In genomic region chr3:112512320-112512719, GRCh38 we compare ENCODE assay signal across 18 cellular contexts. TPM values are rescaled to one million over a fixed set of nuclear protein-coding genes. Genes with fewer than 3 reads are reported as not detected.
"Had no signal": no experiment of that assay in that cellular context is flagged by ENCODE, and none has a peak within 500 bp of the region (broad histone marks: within the 10 kb centered on the region; RNA-seq: fewer than 3 reads in every experiment).

No MANE protein-coding gene starts in this region.

- H3K36me3 ChIP-seq: left lung, tibial artery had no signal

- H3K4me1 ChIP-seq: left lung had no signal

- H3K9me3 ChIP-seq: tibial artery had no signal

- ATAC-seq: left lung; naive thymus-derived CD8-positive, alpha-beta T cell; stimulated activated naive B cell treated with anti-CD40 and anti-IgM and Interleukin-4, amounts not matched to agents 10 μg/mL and 1 μg/mL and 100 μg/mL, for 72 hours had no signal

- DNase-seq: activated CD4-positive, alpha-beta T cell treated with anti-CD3 and anti-CD28 coated beads for 1 hour; activated CD4-positive, alpha-beta T cell treated with anti-CD3 and anti-CD28 coated beads, Interleukin-2, amount 50 U/mL, for 4 hours; activated naive CD4-positive, alpha-beta T cell treated with anti-CD3 and anti-CD28 coated beads for 36 hours; activated T-cell treated with anti-CD3 and anti-CD28 coated beads for 4 hours; kidney; left lung; naive thymus-derived CD8-positive, alpha-beta T cell; posterior cingulate gyrus; stimulated activated CD4-positive, alpha-beta T cell treated with anti-CD3 and anti-CD28 coated beads, Interleukin-15, amount 100 ng/mL, for 24 hours; stimulated activated CD4-positive, alpha-beta T cell treated with anti-CD3 and anti-CD28 coated beads, Interleukin-4, amount 100 ng/mL, for 1 hour; stimulated activated naive B cell treated with anti-CD40 and anti-IgM and Interleukin-4, amounts not matched to agents 10 μg/mL and 1 μg/mL and 100 μg/mL, for 72 hours; tibial artery had no signal

- H3K27ac Mint-ChIP-seq: activated naive CD4-positive, alpha-beta T cell treated with anti-CD3 and anti-CD28 coated beads for 36 hours; activated T-helper 2 cell treated with anti-CD3 and anti-CD28 coated beads, Interferon-gamma antibody, Interleukin-2, Interleukin-4, amounts not matched to agents 10 μg/mL and 5 μg/mL and 100 μg/mL, durations not matched to agents 14 hours and 24 hours and 36 hours; naive thymus-derived CD8-positive, alpha-beta T cell had no signal

- H3K27me3 Mint-ChIP-seq: naive thymus-derived CD8-positive, alpha-beta T cell; stimulated activated naive B cell treated with anti-CD40 and anti-IgM and Interleukin-4, amounts not matched to agents 10 μg/mL and 1 μg/mL and 100 μg/mL, for 72 hours had no signal

- H3K27ac ChIP-seq: hepatocyte, left lung, skin epidermis, VCaP had no signal

- H3K27me3 ChIP-seq: hepatocyte, left lung, tibial artery had no signal

- H3K4me3 Mint-ChIP-seq: activated naive CD4-positive, alpha-beta T cell treated with anti-CD3 and anti-CD28 coated beads for 36 hours; stimulated activated naive B cell treated with anti-CD40 and anti-IgM and Interleukin-4, amounts not matched to agents 10 μg/mL and 1 μg/mL and 100 μg/mL, for 72 hours had no signal

- H3K4me3 ChIP-seq: hepatocyte, left lung, skin epidermis, tibial artery had no signal

RNA-seq across cellular contexts. Expression of gene BTLA, which starts 13.0 kb away (rescaled TPM):
- total RNA-seq: astrocyte, glomerular endothelial cell, hepatocyte had no signal
